ENCODE assay signal across 1 cellular context in the genomic region with DNA sequence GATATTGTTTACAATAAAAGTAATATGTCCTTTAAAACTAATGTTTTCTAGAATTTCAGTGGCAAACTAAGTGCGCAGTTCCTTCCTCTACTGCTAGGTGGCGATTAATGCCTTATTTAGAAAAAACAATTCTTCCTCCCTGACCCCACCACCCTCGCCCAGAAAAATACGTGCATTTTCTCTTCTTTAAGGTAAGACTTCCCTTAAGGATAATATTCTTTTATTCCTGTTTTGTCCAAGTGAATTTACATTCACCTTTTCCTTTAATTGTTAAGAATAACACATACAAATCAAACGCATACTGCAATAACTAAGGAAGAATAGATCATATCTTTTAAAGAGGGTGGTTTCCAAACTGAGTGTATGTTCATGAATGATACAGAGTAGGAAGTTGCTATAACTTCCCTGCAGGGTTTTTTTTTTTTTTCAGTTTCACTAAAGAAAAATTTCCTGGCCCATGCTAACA.
TF ChIP-seq lines count a peak whose summit lies in the region.

No MANE protein-coding gene starts in this region.

TF ChIP-seq in WTC11, 78 proteins besides CTCF, POLR2A, EP300 and RAD21 (continued from another document):
- TF ChIP-seq, protein P1, sequence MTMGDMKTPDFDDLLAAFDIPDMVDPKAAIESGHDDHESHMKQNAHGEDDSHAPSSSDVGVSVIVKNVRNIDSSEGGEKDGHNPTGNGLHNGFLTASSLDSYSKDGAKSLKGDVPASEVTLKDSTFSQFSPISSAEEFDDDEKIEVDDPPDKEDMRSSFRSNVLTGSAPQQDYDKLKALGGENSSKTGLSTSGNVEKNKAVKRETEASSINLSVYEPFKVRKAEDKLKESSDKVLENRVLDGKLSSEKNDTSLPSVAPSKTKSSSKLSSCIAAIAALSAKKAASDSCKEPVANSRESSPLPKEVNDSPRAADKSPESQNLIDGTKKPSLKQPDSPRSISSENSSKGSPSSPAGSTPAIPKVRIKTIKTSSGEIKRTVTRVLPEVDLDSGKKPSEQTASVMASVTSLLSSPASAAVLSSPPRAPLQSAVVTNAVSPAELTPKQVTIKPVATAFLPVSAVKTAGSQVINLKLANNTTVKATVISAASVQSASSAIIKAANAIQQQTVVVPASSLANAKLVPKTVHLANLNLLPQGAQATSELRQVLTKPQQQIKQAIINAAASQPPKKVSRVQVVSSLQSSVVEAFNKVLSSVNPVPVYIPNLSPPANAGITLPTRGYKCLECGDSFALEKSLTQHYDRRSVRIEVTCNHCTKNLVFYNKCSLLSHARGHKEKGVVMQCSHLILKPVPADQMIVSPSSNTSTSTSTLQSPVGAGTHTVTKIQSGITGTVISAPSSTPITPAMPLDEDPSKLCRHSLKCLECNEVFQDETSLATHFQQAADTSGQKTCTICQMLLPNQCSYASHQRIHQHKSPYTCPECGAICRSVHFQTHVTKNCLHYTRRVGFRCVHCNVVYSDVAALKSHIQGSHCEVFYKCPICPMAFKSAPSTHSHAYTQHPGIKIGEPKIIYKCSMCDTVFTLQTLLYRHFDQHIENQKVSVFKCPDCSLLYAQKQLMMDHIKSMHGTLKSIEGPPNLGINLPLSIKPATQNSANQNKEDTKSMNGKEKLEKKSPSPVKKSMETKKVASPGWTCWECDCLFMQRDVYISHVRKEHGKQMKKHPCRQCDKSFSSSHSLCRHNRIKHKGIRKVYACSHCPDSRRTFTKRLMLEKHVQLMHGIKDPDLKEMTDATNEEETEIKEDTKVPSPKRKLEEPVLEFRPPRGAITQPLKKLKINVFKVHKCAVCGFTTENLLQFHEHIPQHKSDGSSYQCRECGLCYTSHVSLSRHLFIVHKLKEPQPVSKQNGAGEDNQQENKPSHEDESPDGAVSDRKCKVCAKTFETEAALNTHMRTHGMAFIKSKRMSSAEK (CRISPR knock-in tag; IDR thresholded peaks at IDR 0.05; ENCODE audit: borderline replicate concordance), result no peak
- TF ChIP-seq, protein P2, sequence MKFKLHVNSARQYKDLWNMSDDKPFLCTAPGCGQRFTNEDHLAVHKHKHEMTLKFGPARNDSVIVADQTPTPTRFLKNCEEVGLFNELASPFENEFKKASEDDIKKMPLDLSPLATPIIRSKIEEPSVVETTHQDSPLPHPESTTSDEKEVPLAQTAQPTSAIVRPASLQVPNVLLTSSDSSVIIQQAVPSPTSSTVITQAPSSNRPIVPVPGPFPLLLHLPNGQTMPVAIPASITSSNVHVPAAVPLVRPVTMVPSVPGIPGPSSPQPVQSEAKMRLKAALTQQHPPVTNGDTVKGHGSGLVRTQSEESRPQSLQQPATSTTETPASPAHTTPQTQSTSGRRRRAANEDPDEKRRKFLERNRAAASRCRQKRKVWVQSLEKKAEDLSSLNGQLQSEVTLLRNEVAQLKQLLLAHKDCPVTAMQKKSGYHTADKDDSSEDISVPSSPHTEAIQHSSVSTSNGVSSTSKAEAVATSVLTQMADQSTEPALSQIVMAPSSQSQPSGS (CRISPR knock-in tag; IDR thresholded peaks at IDR 0.05; ENCODE audit: borderline replicate concordance, low read depth), result no peak
- no peak for TF ChIP-seq ZNF263 (CRISPR knock-in tag; IDR thresholded peaks at IDR 0.05; ENCODE audit: low read depth)
